In the genomic region with DNA sequence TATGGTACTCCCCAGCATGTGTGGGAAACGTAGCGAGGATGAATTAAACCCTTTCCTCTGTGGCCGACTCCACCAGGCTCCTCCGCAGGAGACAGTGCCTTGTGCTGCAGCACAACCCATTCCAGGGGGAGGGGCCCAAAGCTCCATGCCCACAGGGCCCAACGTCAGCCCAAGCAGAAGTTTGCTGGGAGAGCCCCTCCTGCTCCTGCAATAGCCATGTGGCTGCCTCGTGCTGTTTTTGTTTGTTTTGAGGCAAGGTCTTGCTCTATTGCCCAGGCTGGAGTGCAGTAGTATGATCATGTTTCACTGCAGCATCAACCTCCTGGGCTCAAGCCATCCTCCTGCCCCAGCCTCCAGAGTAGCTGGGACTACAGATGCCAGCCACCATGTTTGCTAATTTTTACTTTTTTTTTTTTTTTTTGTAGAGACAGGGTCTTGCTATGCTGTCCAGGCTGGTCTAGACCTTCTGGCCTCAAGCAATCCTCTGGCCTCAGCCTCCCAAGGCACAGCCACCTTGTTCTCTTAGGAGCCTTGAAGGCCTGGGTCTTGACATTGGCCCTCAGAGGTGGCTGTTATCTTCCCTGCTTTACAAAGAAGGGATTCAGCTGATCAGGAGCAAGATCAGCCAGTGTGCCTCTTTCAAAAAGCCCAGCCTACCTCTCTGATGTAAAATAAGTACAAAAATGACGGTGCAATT, we compare ENCODE assay signal across 15 cellular contexts.
"Had no signal": no experiment of that assay in that cellular context is flagged by ENCODE, and none has a peak within 500 bp of the region (broad histone marks: within the 10 kb centered on the region; RNA-seq: fewer than 3 reads in every experiment).

No MANE protein-coding gene starts in this region.

- H3K4me3 Mint-ChIP-seq: neural crest cell had no signal

- H3K9me3 ChIP-seq: lower lobe of right lung, sigmoid colon, spleen, thoracic aorta, upper lobe of right lung had no signal

- DNase-seq: activated CD4-positive, alpha-beta memory T cell treated with anti-CD3 and anti-CD28 coated beads for 36 hours; activated CD4-positive, CD25-positive, alpha-beta regulatory T cell treated with anti-CD3 and anti-CD28 coated beads, Interleukin-2, amount 50 U/mL, for 72 hours; activated naive CD4-positive, alpha-beta T cell; dermis blood vessel endothelial cell; left cardiac atrium; lower lobe of right lung; sigmoid colon; spleen; stimulated activated naive CD8-positive, alpha-beta T cell treated with anti-CD3 and anti-CD28 coated beads, Interleukin-15, amount 100 ng/mL, for 72 hours; T-helper 9 cell; upper lobe of right lung had no signal

- H3K36me3 ChIP-seq: lower lobe of right lung, sigmoid colon, spleen, thoracic aorta, upper lobe of right lung had no signal

- H3K9me3 Mint-ChIP-seq: activated CD4-positive, alpha-beta memory T cell treated with anti-CD3 and anti-CD28 coated beads for 36 hours; activated T-helper 1 cell treated with anti-CD3 and anti-CD28 coated beads, Interleukin-12 subunit alpha, Interleukin-12 subunit beta, Interleukin-2, Interleukin-4 antibody, amounts not matched to agents 30 ng/mL and 10 ng/mL and 1 ng/mL, durations not matched to agents 14 hours and 24 hours and 36 hours; neural crest cell; stimulated activated naive CD8-positive, alpha-beta T cell treated with anti-CD3 and anti-CD28 coated beads, Interleukin-15, amount 100 ng/mL, for 72 hours had no signal

- H3K27ac Mint-ChIP-seq: activated CD4-positive, alpha-beta memory T cell treated with anti-CD3 and anti-CD28 coated beads for 36 hours; activated T-helper 1 cell treated with anti-CD3 and anti-CD28 coated beads, Interleukin-12 subunit alpha, Interleukin-12 subunit beta, Interleukin-2, Interleukin-4 antibody, amounts not matched to agents 30 ng/mL and 10 ng/mL and 1 ng/mL, durations not matched to agents 14 hours and 24 hours and 36 hours; stimulated activated naive CD8-positive, alpha-beta T cell treated with anti-CD3 and anti-CD28 coated beads, Interleukin-15, amount 100 ng/mL, for 72 hours had no signal

- H3K36me3 Mint-ChIP-seq: activated CD4-positive, alpha-beta memory T cell treated with anti-CD3 and anti-CD28 coated beads for 36 hours had no signal

- ATAC-seq: left cardiac atrium, lower lobe of right lung, upper lobe of right lung had no signal

- H3K27ac ChIP-seq: epithelial cell of prostate, lower lobe of right lung, sigmoid colon, spleen, thoracic aorta, upper lobe of right lung had no signal

- H3K4me3 ChIP-seq: sigmoid colon had no signal
